In genomic region chr22:19972251-19972650, GRCh38 we compare ENCODE assay signal across 1 cellular context.
TF ChIP-seq lines count a peak whose summit lies in the region.

No MANE protein-coding gene starts in this region.

TF ChIP-seq in liver, 16 proteins besides CTCF, POLR2A, EP300 and RAD21 (continued from another document):
- no peak for TF ChIP-seq REST (IDR thresholded peaks at IDR 0.05)
- no peak for TF ChIP-seq YY1 (IDR thresholded peaks at IDR 0.05)
